ENCODE assay signal across 8 cellular contexts in the genomic region with DNA sequence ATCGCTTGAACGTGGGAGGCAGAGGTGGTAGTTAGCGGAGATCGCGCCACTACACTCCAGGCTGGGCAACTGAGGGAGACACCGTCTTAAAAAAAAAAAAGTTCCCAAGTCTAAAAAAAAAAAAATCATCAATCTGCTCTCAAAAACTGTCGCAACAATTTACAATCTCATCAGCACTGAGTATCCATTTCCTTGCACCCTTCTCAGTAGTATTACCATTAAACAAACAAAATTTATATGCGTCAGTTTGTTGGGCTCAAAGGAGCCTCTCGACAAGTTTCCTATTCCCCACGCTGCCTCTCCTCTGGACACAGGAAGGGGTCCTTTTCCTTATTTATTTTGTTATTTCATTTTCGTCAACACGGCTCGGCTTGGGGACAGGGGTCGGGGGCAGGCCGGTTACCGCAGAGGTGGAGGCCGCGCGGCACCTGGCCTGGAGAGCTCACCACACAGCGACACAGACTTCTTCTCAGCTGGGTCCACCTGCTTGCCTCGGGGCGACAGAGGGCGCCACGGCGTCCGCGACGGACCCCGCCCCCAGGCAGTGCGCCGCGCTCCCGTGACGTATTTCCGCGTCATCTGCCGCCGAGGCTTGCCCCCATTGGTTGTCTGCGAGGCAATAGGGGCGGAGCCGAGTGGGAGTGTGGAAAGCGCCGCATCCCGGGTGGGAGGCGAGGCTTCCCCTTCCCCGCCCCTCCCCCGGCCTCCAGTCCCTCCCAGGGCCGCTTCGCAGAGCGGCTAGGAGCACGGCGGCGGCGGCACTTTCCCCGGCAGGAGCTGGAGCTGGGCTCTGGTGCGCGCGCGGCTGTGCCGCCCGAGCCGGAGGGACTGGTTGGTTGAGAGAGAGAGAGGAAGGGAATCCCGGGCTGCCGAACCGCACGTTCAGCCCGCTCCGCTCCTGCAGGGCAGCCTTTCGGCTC. TPM values are rescaled to one million over a fixed set of nuclear protein-coding genes. Genes with fewer than 3 reads are reported as not detected.
DNase-seq lines count a peak whose midpoint lies in the region; ATAC-seq, FAIRE-seq and TF ChIP-seq lines count a peak whose summit lies in the region.

Gene MAP2K1, plus strand, starts transcription at position 709 of the 920 bp plus-strand sequence. CDS start 436 bp downstream, outside the sequence.

- POLR2A ChIA-PET in T-cell (lab: Charles Lee): interaction anchor here in 1 of 2 donors (0.6 to 1.7 kb wide), 5 partner anchors 8 to 1124 kb away, joined by 3 to 8 read pairs (median 4); no protein-coding TSS in a partner anchor

- peak within 1 kb of the TSS; percentile 92 to 99 (median 99) for H3K4me3 Mint-ChIP-seq in T-cell

- WGBS in adrenal gland, 4 donors: 4 to 7% (median 6%) methylated on average over 35 to 69 of the region's 69 CpGs
- 5 to 16% (median 8%) methylated on average over 21 to 69 of the region's 69 CpGs for WGBS in heart left ventricle, 4 donors

- intact Hi-C loops in adrenal gland (cut with DNase I): loop anchor here (5.0 kb wide), 1 partner anchor 111 kb away; the partner anchor contains the start of gene SNAPC5 (in 2 of the 2)
- intact Hi-C loops in heart left ventricle (cut with DNase I): loop anchor here (1.0 to 5.0 kb wide), 7 partner anchors 108 to 118 kb away; partner anchors contain the start of genes SNAPC5 (in 6 of the 10), RPL4 (in 1 of the 10) and ZWILCH (in 1 of the 10)
- intact Hi-C loops in posterior vena cava (cut with DNase I): loop anchor here (5.0 kb wide), 1 partner anchor 111 kb away; the partner anchor contains the start of gene SNAPC5 (in 2 of the 2)
- intact Hi-C loops in upper lobe of right lung (cut with DNase I): loop anchor here (5.0 kb wide), 1 partner anchor 111 kb away; the partner anchor contains the start of gene SNAPC5

- H3K36me3 ChIP-seq in adrenal gland (replicated peaks in 1 of 2) (no peaks in the 10 kb centered on the region), heart left ventricle (no peaks in the 10 kb centered on the region), upper lobe of right lung (no peaks in the 10 kb centered on the region)

- H3K4me1 ChIP-seq in adrenal gland (replicated peaks in 1 of 2) (peaks cover 8 to 21% of the 10 kb centered on the region in 2 donors), heart left ventricle (peaks cover 0 to 47% (median 20%) of the 10 kb centered on the region in 12 donors), upper lobe of right lung (peaks cover 42% of the 10 kb centered on the region)

- no peaks in the 10 kb centered on the region for H3K9me3 Mint-ChIP-seq in T-cell

- FAIRE-seq in GM12891 (lab: Jason Lieb, UNC): peak; percentile 97

- no peaks in the 10 kb centered on the region for H3K27me3 ChIP-seq in adrenal gland
- no peaks in the 10 kb centered on the region for H3K27me3 ChIP-seq in heart left ventricle
- H3K27me3 ChIP-seq in upper lobe of right lung: no peaks in the 10 kb centered on the region

- H3K4me1 Mint-ChIP-seq in T-cell: peaks cover 51 to 58% (median 57%) of the 10 kb centered on the region in 3 donors

- peak within 1 kb of the TSS; percentile 3 to 93 (median 37) for H3K4me3 ChIP-seq in adrenal gland
- H3K4me3 ChIP-seq in heart left ventricle: peak within 1 kb of the TSS; percentile 79 to 92 (median 84)
- H3K4me3 ChIP-seq in upper lobe of right lung: peak within 1 kb of the TSS; percentile 89

- TF ChIP-seq CTCF in adrenal gland (IDR thresholded peaks at IDR 0.05) (peak; percentile 35 to 67 (median 60)), heart left ventricle (IDR thresholded peaks at IDR 0.05) (peak; percentile 54 to 98 (median 84)), upper lobe of right lung (IDR thresholded peaks at IDR 0.05) (peak; percentile 74)

- H3K27ac ChIP-seq in adrenal gland: peak within 1 kb of the TSS; percentile 48 to 97 (median 94)
- peak within 1 kb of the TSS; percentile 66 to 97 (median 92) for H3K27ac ChIP-seq in heart left ventricle
- H3K27ac ChIP-seq in upper lobe of right lung: peak within 1 kb of the TSS; percentile 91

- H3K9me3 ChIP-seq in adrenal gland (replicated peaks in 1 of 3) (no peaks in the 10 kb centered on the region), heart left ventricle (no peaks in the 10 kb centered on the region), upper lobe of right lung (no peaks in the 10 kb centered on the region)

- peak within 1 kb of the TSS; percentile 99 to 100 for H3K27ac Mint-ChIP-seq in T-cell

- H3K36me3 Mint-ChIP-seq in T-cell: peaks cover 4% of the 10 kb centered on the region

- peak; percentile 79 for ATAC-seq in HG02840 (IDR thresholded peaks at IDR 0.05; ENCODE audit: low FRiP score, unreplicated experiment)
- ATAC-seq in T-cell (replicated peaks in 1 of 4): peak; percentile 83 to 88 (median 87)
- peak; percentile 98 to 99 (median 99) for ATAC-seq in heart left ventricle
- peak; percentile 97 for ATAC-seq in upper lobe of right lung

- DNase-seq in GM12891 (ENCODE audit: insufficient read length, low spot score): peak; percentile 79
- DNase-seq in NCI-H1436 (lab: John Stamatoyannopoulos, UW): peak; percentile 99
- DNase-seq in T-cell: peak; percentile 95 to 99 (median 98)
- DNase-seq in adrenal gland: peak; percentile 98 to 99 (median 99)
- DNase-seq in heart left ventricle: peak; percentile 99 to 100 (median 99)
- DNase-seq in posterior vena cava (ENCODE audit: low spot score): peak; percentile 100
- peak; percentile 99 for DNase-seq in upper lobe of right lung

- TF ChIP-seq POLR2A in GM12891 (IDR thresholded peaks at IDR 0.05; ENCODE audit: low read depth, low read length) (peak; percentile 84), adrenal gland (IDR thresholded peaks at IDR 0.05) (peak; percentile 29 to 83), heart left ventricle (IDR thresholded peaks at IDR 0.05) (peak in 1 of 2 donors; percentile 72)

- no peaks in the 10 kb centered on the region for H3K27me3 Mint-ChIP-seq in T-cell

- CTCF ChIA-PET in T-cell (lab: Charles Lee): interaction anchor here (0.6 to 2.8 kb wide), 8 partner anchors 9 to 119 kb away, joined by 3 to 40 read pairs (median 6); partner anchors contain the start of genes SNAPC5 (in 1 of the 2), TIPIN (in 1 of the 2) and ZWILCH (in 1 of the 2)

TF ChIP-seq in GM12891, 5 proteins besides CTCF, POLR2A, EP300 and RAD21:
- TF ChIP-seq POU2F2 (IDR thresholded peaks at IDR 0.05; ENCODE audit: low read depth, low read length) (0 out of 2 replicates have a peak, but pooled peaks have one; percentile 46), TAF1 (IDR thresholded peaks at IDR 0.05; ENCODE audit: low read depth, low read length) (peak; percentile 73), POLR2AphosphoS5 (IDR thresholded peaks at IDR 0.05; ENCODE audit: low read depth, low read length) (peak; percentile 88), PAX5 (IDR thresholded peaks at IDR 0.05; ENCODE audit: insufficient read depth, low read length, severe bottlenecking) (no peak), SPI1 (IDR thresholded peaks at IDR 0.05; ENCODE audit: low read depth, low read length) (no peak)

RNA-seq across cellular contexts. Expression of gene MAP2K1, which starts in this region (rescaled TPM):
- polyA plus RNA-seq in GM12891 (2012; ENCODE audit: low read depth, missing spikeins): 61.9 TPM
- 10 to 100 TPM; 38.7 to 62.8 (median 49.4) TPM for total RNA-seq in T-cell
- 10 to 100 TPM; 39.5 to 60.0 (median 46.9) TPM for total RNA-seq in adrenal gland
- polyA plus RNA-seq in adrenal gland: 10 to 100 TPM; 14.0 to 49.3 (median 14.3) TPM
- 100 to 1,000 TPM in 2 of 9 donors, 10 to 100 TPM in 7; 34.6 to 134 (median 39.3) TPM for total RNA-seq in heart left ventricle
- polyA plus RNA-seq in heart left ventricle: 100 to 1,000 TPM in 1 of 2 donors, 10 to 100 TPM in 1; 15.8 to 164 TPM
- 10 to 100 TPM; 36.6 to 70.4 TPM for total RNA-seq in posterior vena cava
- 44.5 TPM for total RNA-seq in upper lobe of right lung

Comparison
In these comparisons a context has a peak if more than half of its experiments do, and no peak if none do; other contexts are left out.
1. Peak in every context shown above with its lines: DNase-seq, ATAC-seq, H3K4me3 ChIP-seq and H3K27ac ChIP-seq.
2. H3K4me3 ChIP-seq: peak in every context shown above with its lines; median percentile 89 in upper lobe of right lung; 84 in heart left ventricle; 37 in adrenal gland.